9 cellular contexts compared by ENCODE assay signal in genomic region chr14:105067140-105067968, GRCh38. TPM values are rescaled to one million over a fixed set of nuclear protein-coding genes. Genes with fewer than 3 reads are reported as not detected.
DNase-seq lines count a peak whose midpoint lies in the region; ATAC-seq and TF ChIP-seq lines count a peak whose summit lies in the region.
"Had no signal": no experiment of that assay in that cellular context is flagged by ENCODE, and none has a peak within 500 bp of the region (broad histone marks: within the 10 kb centered on the region; RNA-seq: fewer than 3 reads in every experiment).

No MANE protein-coding gene starts in this region.

- H3K27ac ChIP-seq in Peyer's patch (peak overlapping the region; percentile 54 to 95 (median 80)), skin epidermis (peak overlapping the region in 14 of 21 experiments; percentile 3 to 96 (median 80))

- no peak for TF ChIP-seq CTCF in Peyer's patch (IDR thresholded peaks at IDR 0.05)

- no peak for TF ChIP-seq POLR2A in Peyer's patch (IDR thresholded peaks at IDR 0.05)

- H3K4me3 ChIP-seq in Peyer's patch = no peak overlapping the region
- H3K4me3 ChIP-seq in skin epidermis = no peak overlapping the region

- peaks cover 0 to 25% (median 24%) of the 10 kb centered on the region in 4 donors for H3K4me1 ChIP-seq in Peyer's patch

- H3K36me3 Mint-ChIP-seq in activated naive CD4-positive, alpha-beta T cell treated with anti-CD3 and anti-CD28 coated beads, Interleukin-2, amount 50 U/mL, for 72 hours = peaks cover 18 to 22% of the 10 kb centered on the region in 2 donors

- no peaks in the 10 kb centered on the region for H3K27me3 ChIP-seq in Peyer's patch

- peak overlapping the region; percentile 29 to 98 for H3K27ac Mint-ChIP-seq in activated naive CD4-positive, alpha-beta T cell treated with anti-CD3 and anti-CD28 coated beads, Interleukin-2, amount 50 U/mL, for 72 hours

- peak; percentile 34 for ATAC-seq in activated naive CD4-positive, alpha-beta T cell treated with anti-CD3 and anti-CD28 coated beads, Interleukin-2, amount 50 U/mL, for 72 hours
- no peak for ATAC-seq in GM18498 (IDR thresholded peaks at IDR 0.05; ENCODE audit: unreplicated experiment)

- peak; percentile 83 for DNase-seq in ELR (ENCODE audit: low read depth)
- DNase-seq in Peyer's patch = peak; percentile 46 to 78 (median 77)
- peak in 1 of 2 donors; percentile 81 for DNase-seq in activated naive CD4-positive, alpha-beta T cell treated with anti-CD3 and anti-CD28 coated beads, Interleukin-2, amount 50 U/mL, for 72 hours (ENCODE audit: low spot score in 2 of 2)
- DNase-seq in NCI-H2107 (lab: John Stamatoyannopoulos, UW) = no peak
- no peak for DNase-seq in NCI-H82 treated with DMSO at 0.1 percent for 48 hours (lab: John Stamatoyannopoulos, UW; ENCODE audit: unreplicated experiment)
- DNase-seq in GM19238 (ENCODE audit: insufficient read length, low spot score) = no peak
- DNase-seq: NCI-H1417 treated with DMSO at 0.1 percent for 48 hours had no signal

- H3K9me3 Mint-ChIP-seq in activated naive CD4-positive, alpha-beta T cell treated with anti-CD3 and anti-CD28 coated beads, Interleukin-2, amount 50 U/mL, for 72 hours = no peaks in the 10 kb centered on the region

- no peaks in the 10 kb centered on the region for H3K9me3 ChIP-seq in Peyer's patch

- H3K36me3 ChIP-seq in Peyer's patch = no peaks in the 10 kb centered on the region

RNA-seq across cellular contexts. Expression of gene GPR132, which starts 2.1 kb away (rescaled TPM):
- total RNA-seq in Peyer's patch = 10 to 100 TPM in 1 of 4 donors, 1 to 10 TPM in 3; 1.5 to 29.7 (median 4.2) TPM
- total RNA-seq in activated naive CD4-positive, alpha-beta T cell treated with anti-CD3 and anti-CD28 coated beads, Interleukin-2, amount 50 U/mL, for 72 hours = 10 to 100 TPM; 24.9 to 32.6 TPM

RNA-seq across cellular contexts. Expression of gene CDCA4, which starts 46.5 kb away (rescaled TPM):
- total RNA-seq in Peyer's patch = 1 to 10 TPM; 3.7 to 9.1 (median 6.6) TPM
- 10 to 100 TPM; 54.2 to 61.1 TPM for total RNA-seq in activated naive CD4-positive, alpha-beta T cell treated with anti-CD3 and anti-CD28 coated beads, Interleukin-2, amount 50 U/mL, for 72 hours

Comparison
In these comparisons a context has a peak if more than half of its experiments do, and no peak if none do; other contexts are left out.
1. DNase-seq: peak in ELR (single experiment) and Peyer's patch (3 of 3); none in NCI-H2107 (single experiment), NCI-H82 treated with DMSO at 0.1 percent for 48 hours (single experiment) and GM19238 (single experiment).
2. RNA of gene CDCA4, which starts 46.5 kb away (total RNA-seq): 54.2 to 61.1 TPM in activated naive CD4-positive, alpha-beta T cell treated with anti-CD3 and anti-CD28 coated beads, Interleukin-2, amount 50 U/mL, for 72 hours; 3.7 to 9.1 TPM in Peyer's patch; every median in the first group is over 4 times any median in the second.